ENCODE assay signal across 21 cellular contexts in the genomic region with DNA sequence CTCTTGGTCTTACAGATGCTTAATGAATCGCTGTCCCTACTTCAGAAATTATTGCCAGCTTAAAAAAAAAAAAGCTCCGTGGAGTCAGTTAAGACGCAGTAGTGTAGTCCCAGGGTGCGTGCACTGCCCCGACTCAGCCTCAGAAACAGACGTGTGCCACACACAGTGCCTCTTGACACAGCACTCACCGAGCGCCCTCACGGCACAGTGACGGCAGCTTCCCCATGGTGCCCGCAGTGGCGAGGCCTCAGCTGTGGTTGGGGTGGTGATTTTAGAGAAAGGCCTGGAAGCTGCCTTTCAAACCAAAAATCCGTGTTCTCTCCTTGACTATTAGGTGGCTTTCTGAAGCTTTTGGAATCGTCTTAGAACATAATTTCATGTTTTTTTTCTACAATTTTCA. TPM values are rescaled to one million over a fixed set of nuclear protein-coding genes. Genes with fewer than 3 reads are reported as not detected.
DNase-seq lines count a peak whose midpoint lies in the region; ATAC-seq and TF ChIP-seq lines count a peak whose summit lies in the region.
"Had no signal": no experiment of that assay in that cellular context is flagged by ENCODE, and none has a peak within 500 bp of the region (broad histone marks: within the 10 kb centered on the region; RNA-seq: fewer than 3 reads in every experiment).

No MANE protein-coding gene starts in this region.

- no peaks in the 10 kb centered on the region for H3K27me3 Mint-ChIP-seq in effector memory CD8-positive, alpha-beta T cell
- H3K27me3 Mint-ChIP-seq: B cell; CD4-positive, CD25-positive, alpha-beta regulatory T cell had no signal

- DNase-seq in Right ventricle myocardium inferior (ENCODE audit: missing footprints), result peak; percentile 27
- DNase-seq in heart right ventricle, result no peak
- peak; percentile 60 for DNase-seq in RWPE2 (ENCODE audit: low spot score)
- DNase-seq in effector memory CD8-positive, alpha-beta T cell, result no peak
- DNase-seq in NCI-H446 (lab: John Stamatoyannopoulos, UW), result no peak
- no peak for DNase-seq in stimulated activated naive CD4-positive, alpha-beta T cell (lab: John Stamatoyannopoulos, UW)
- DNase-seq in cerebellar cortex (ENCODE audit: low spot score), result no peak
- DNase-seq: CD4-positive, CD25-positive, alpha-beta regulatory T cell; CD8-positive, alpha-beta memory T cell; DMS 273 treated with DMSO at 0.1 percent for 48 hours; DMS79; EL; GDM1; GOT3; HFFc6 had no signal

- WGBS in heart right ventricle, 2 donors, result 96% methylated on average over 14 of the region's 14 CpGs

- intact Hi-C loops in Right ventricle myocardium inferior (cut with DNase I) (no loop called here), heart right ventricle (cut with DNase I) (loop anchor here in 1 of 10 donors (10.0 kb wide), 1 partner anchor 68 kb away; no protein-coding TSS in a partner anchor)

- H3K4me1 ChIP-seq in heart right ventricle (peaks cover 0 to 10% (median 0%) of the 10 kb centered on the region in 9 donors), RWPE2 (ENCODE audit: insufficient read depth, poor library complexity, severe bottlenecking) (no peaks in the 10 kb centered on the region)
- H3K4me1 ChIP-seq: HAP-1 had no signal

- H3K27ac Mint-ChIP-seq in effector memory CD8-positive, alpha-beta T cell, result peak overlapping the region; percentile 31 to 32
- H3K27ac Mint-ChIP-seq: B cell, HFFc6 had no signal

- ATAC-seq in Right ventricle myocardium inferior, result no peak
- no peak for ATAC-seq in heart right ventricle
- ATAC-seq in RWPE2 (ENCODE audit: low read depth), result no peak
- ATAC-seq in effector memory CD8-positive, alpha-beta T cell (replicated peaks), result no peak
- no peak for ATAC-seq in HG02588 (IDR thresholded peaks at IDR 0.05; ENCODE audit: unreplicated experiment)

- H3K4me3 ChIP-seq in heart right ventricle (no peak overlapping the region), RWPE2 (ENCODE audit: severe bottlenecking) (no peak overlapping the region)
- H3K4me3 ChIP-seq: BLaER1, HAP-1 had no signal

- H3K4me3 Mint-ChIP-seq in effector memory CD8-positive, alpha-beta T cell, result no peak overlapping the region
- H3K4me3 Mint-ChIP-seq: B cell; CD4-positive, CD25-positive, alpha-beta regulatory T cell; HFFc6 had no signal

- peaks cover 91% of the 10 kb centered on the region for H3K36me3 Mint-ChIP-seq in effector memory CD8-positive, alpha-beta T cell (ENCODE audit: insufficient read depth)

- H3K9me3 Mint-ChIP-seq in effector memory CD8-positive, alpha-beta T cell, result no peaks in the 10 kb centered on the region
- H3K9me3 Mint-ChIP-seq: CD8-positive, alpha-beta memory T cell; HFFc6 had no signal

- H3K4me1 Mint-ChIP-seq in effector memory CD8-positive, alpha-beta T cell (ENCODE audit: low read depth in 2 of 2), result peaks cover 14 to 21% of the 10 kb centered on the region in 2 donors
- H3K4me1 Mint-ChIP-seq: B cell had no signal

- no peak for TF ChIP-seq CTCF in heart right ventricle (IDR thresholded peaks at IDR 0.05)
- TF ChIP-seq CTCF in RWPE2 (IDR thresholded peaks at IDR 0.05; ENCODE audit: poor library complexity, severe bottlenecking), result no peak

- H3K27ac ChIP-seq in heart right ventricle (no peak overlapping the region), RWPE2 (ENCODE audit: poor library complexity, severe bottlenecking) (no peak overlapping the region)
- H3K27ac ChIP-seq: 22Rv1, BLaER1, C4-2B had no signal

- peaks cover 6 to 100% (median 71%) of the 10 kb centered on the region in 9 donors for H3K36me3 ChIP-seq in heart right ventricle
- H3K36me3 ChIP-seq in RWPE2 (ENCODE audit: low read depth), result peaks cover 91% of the 10 kb centered on the region

- no peaks in the 10 kb centered on the region for H3K27me3 ChIP-seq in heart right ventricle
- no peaks in the 10 kb centered on the region for H3K27me3 ChIP-seq in RWPE2 (ENCODE audit: insufficient read depth, poor library complexity, severe bottlenecking)
- H3K27me3 ChIP-seq: BLaER1 had no signal

- H3K9me3 ChIP-seq in heart right ventricle, result no peaks in the 10 kb centered on the region
- H3K9me3 ChIP-seq in RWPE2 (ENCODE audit: severe bottlenecking), result no peaks in the 10 kb centered on the region
- H3K9me3 ChIP-seq: BLaER1, HAP-1 had no signal

RNA-seq across cellular contexts. Expression of a gene that starts 13.9 kb away (rescaled TPM):
- total RNA-seq in Right ventricle myocardium inferior (82.2 TPM), heart right ventricle (100 to 1,000 TPM in 3 of 10 donors, 10 to 100 TPM in 7; 77.5 to 112 (median 94.8) TPM)
- polyA plus RNA-seq in heart right ventricle, result 100 to 1,000 TPM in 1 of 2 donors, 10 to 100 TPM in 1; 88.3 to 101 TPM

RNA-seq across cellular contexts. Expression of a gene that starts 31.4 kb away (rescaled TPM):
- total RNA-seq in Right ventricle myocardium inferior (1.5 TPM), heart right ventricle (1 to 10 TPM in 6 of 10 donors, under 1 TPM in 4; 0.64 to 2.0 (median 1.3) TPM)
- polyA plus RNA-seq in heart right ventricle, result 1 to 10 TPM; 1.6 to 4.5 TPM

RNA-seq across cellular contexts. Expression of a gene that starts 35.9 kb away (rescaled TPM):
- total RNA-seq in Right ventricle myocardium inferior (2.8 TPM), heart right ventricle (1 to 10 TPM in 5 of 10 donors, under 1 TPM in 5; 0.53 to 7.6 (median 0.96) TPM)
- polyA plus RNA-seq in heart right ventricle, result 10 to 100 TPM in 1 of 2 donors, under 1 TPM in 1; 0.59 to 10.6 TPM
- polyA plus RNA-seq: CD8-positive, alpha-beta memory T cell had no signal

RNA-seq across cellular contexts. Expression of a gene that starts 59.0 kb away (rescaled TPM):
- total RNA-seq in Right ventricle myocardium inferior (0.54 TPM), heart right ventricle (1 to 10 TPM in 6 of 10 donors, under 1 TPM in 4; 0.46 to 1.9 (median 1.2) TPM)
- 1 to 10 TPM in 1 of 2 donors, under 1 TPM in 1; 0.52 to 1.5 TPM for polyA plus RNA-seq in heart right ventricle
- polyA plus RNA-seq: CD4-positive, CD25-positive, alpha-beta regulatory T cell had no signal

Comparison
In these comparisons a context has a peak if more than half of its experiments do, and no peak if none do; other contexts are left out.
1. DNase-seq: peak in Right ventricle myocardium inferior (single experiment) and RWPE2 (single experiment); none in heart right ventricle (0 of 2), effector memory CD8-positive, alpha-beta T cell (0 of 3), NCI-H446 (0 of 2), stimulated activated naive CD4-positive, alpha-beta T cell (0 of 6) and cerebellar cortex (single experiment).